2 cellular contexts compared by ENCODE assay signal in the genomic region with DNA sequence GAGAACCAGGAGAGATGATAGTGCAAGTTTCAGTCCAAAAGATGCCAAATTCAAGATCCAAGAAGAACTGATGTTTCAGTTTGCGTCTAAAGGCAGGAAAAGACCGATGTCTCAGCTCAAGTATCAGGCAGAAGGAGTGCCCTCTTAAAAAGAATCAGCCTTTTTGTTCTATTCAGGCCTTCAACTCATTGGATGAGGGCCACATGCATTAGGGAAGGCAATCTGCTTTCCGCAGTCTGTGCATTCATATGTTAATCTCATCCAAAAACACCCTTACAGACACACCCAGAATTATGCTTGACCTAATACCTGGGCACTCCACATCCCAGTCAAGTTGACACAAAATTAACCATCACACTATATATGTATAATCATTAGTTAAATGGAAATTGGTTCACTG.
TF ChIP-seq lines count a peak whose summit lies in the region.

No MANE protein-coding gene starts in this region.

TF ChIP-seq in liver, 16 proteins besides CTCF, POLR2A, EP300 and RAD21:
- no peak for TF ChIP-seq TAF1 (conservative IDR thresholded peaks at IDR 0.05)
- no peak for TF ChIP-seq FOXA1 (IDR thresholded peaks at IDR 0.05)

TF ChIP-seq in HepG2, 621 proteins besides CTCF, POLR2A, EP300 and RAD21:
- TF ChIP-seq GTF2F1 (IDR thresholded peaks at IDR 0.05; ENCODE audit: low read length) = no peak
- TF ChIP-seq, protein P1, sequence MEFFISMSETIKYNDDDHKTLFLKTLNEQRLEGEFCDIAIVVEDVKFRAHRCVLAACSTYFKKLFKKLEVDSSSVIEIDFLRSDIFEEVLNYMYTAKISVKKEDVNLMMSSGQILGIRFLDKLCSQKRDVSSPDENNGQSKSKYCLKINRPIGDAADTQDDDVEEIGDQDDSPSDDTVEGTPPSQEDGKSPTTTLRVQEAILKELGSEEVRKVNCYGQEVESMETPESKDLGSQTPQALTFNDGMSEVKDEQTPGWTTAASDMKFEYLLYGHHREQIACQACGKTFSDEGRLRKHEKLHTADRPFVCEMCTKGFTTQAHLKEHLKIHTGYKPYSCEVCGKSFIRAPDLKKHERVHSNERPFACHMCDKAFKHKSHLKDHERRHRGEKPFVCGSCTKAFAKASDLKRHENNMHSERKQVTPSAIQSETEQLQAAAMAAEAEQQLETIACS (CRISPR knock-in tag; IDR thresholded peaks at IDR 0.05) = no peak
- TF ChIP-seq, protein P2, sequence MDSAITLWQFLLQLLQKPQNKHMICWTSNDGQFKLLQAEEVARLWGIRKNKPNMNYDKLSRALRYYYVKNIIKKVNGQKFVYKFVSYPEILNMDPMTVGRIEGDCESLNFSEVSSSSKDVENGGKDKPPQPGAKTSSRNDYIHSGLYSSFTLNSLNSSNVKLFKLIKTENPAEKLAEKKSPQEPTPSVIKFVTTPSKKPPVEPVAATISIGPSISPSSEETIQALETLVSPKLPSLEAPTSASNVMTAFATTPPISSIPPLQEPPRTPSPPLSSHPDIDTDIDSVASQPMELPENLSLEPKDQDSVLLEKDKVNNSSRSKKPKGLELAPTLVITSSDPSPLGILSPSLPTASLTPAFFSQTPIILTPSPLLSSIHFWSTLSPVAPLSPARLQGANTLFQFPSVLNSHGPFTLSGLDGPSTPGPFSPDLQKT (CRISPR knock-in tag; IDR thresholded peaks at IDR 0.05; ENCODE audit: borderline replicate concordance) = no peak
- TF ChIP-seq, protein P3, sequence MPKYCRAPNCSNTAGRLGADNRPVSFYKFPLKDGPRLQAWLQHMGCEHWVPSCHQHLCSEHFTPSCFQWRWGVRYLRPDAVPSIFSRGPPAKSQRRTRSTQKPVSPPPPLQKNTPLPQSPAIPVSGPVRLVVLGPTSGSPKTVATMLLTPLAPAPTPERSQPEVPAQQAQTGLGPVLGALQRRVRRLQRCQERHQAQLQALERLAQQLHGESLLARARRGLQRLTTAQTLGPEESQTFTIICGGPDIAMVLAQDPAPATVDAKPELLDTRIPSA (CRISPR knock-in tag; IDR thresholded peaks at IDR 0.05; ENCODE audit: borderline replicate concordance) = no peak
- no peak for TF ChIP-seq ZNF543 (CRISPR knock-in tag; IDR thresholded peaks at IDR 0.05)
- TF ChIP-seq MED8 (CRISPR knock-in tag; IDR thresholded peaks at IDR 0.05; ENCODE audit: insufficient replicate concordance) = no peak
- no peak for TF ChIP-seq TOPORS (CRISPR knock-in tag; IDR thresholded peaks at IDR 0.05)
- TF ChIP-seq ELF1 (CRISPR knock-in tag; IDR thresholded peaks at IDR 0.05) = no peak
- TF ChIP-seq NFKB2 (CRISPR knock-in tag; IDR thresholded peaks at IDR 0.05; ENCODE audit: borderline replicate concordance) = no peak
- no peak for TF ChIP-seq SPEN (CRISPR knock-in tag; IDR thresholded peaks at IDR 0.05; ENCODE audit: low read depth)
- TF ChIP-seq, protein P4, sequence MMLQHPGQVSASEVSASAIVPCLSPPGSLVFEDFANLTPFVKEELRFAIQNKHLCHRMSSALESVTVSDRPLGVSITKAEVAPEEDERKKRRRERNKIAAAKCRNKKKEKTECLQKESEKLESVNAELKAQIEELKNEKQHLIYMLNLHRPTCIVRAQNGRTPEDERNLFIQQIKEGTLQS (CRISPR knock-in tag; IDR thresholded peaks at IDR 0.05) = no peak
- TF ChIP-seq RARA (CRISPR knock-in tag; IDR thresholded peaks at IDR 0.05) = no peak
- TF ChIP-seq ZNF557 (CRISPR knock-in tag; IDR thresholded peaks at IDR 0.05) = no peak
- no peak for TF ChIP-seq ZSCAN25 (CRISPR knock-in tag; IDR thresholded peaks at IDR 0.05)
- TF ChIP-seq, protein P5, sequence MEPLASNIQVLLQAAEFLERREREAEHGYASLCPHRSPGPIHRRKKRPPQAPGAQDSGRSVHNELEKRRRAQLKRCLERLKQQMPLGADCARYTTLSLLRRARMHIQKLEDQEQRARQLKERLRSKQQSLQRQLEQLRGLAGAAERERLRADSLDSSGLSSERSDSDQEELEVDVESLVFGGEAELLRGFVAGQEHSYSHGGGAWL (CRISPR knock-in tag; IDR thresholded peaks at IDR 0.05) = no peak
- TF ChIP-seq NR2F1 (CRISPR knock-in tag; IDR thresholded peaks at IDR 0.05) = no peak
- no peak for TF ChIP-seq SNAPC2 (CRISPR knock-in tag; IDR thresholded peaks at IDR 0.05)
- TF ChIP-seq GLI4 (CRISPR knock-in tag; IDR thresholded peaks at IDR 0.05; ENCODE audit: borderline replicate concordance) = no peak
- TF ChIP-seq, protein P6, sequence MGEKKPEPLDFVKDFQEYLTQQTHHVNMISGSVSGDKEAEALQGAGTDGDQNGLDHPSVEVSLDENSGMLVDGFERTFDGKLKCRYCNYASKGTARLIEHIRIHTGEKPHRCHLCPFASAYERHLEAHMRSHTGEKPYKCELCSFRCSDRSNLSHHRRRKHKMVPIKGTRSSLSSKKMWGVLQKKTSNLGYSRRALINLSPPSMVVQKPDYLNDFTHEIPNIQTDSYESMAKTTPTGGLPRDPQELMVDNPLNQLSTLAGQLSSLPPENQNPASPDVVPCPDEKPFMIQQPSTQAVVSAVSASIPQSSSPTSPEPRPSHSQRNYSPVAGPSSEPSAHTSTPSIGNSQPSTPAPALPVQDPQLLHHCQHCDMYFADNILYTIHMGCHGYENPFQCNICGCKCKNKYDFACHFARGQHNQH (CRISPR knock-in tag; IDR thresholded peaks at IDR 0.05) = no peak
- no peak for TF ChIP-seq POLR2G (IDR thresholded peaks at IDR 0.05; ENCODE audit: low read depth, low read length)
